8 cellular contexts compared by ENCODE assay signal in genomic region chr11:3165152-3165705, GRCh38. TPM values are rescaled to one million over a fixed set of nuclear protein-coding genes. Genes with fewer than 3 reads are reported as not detected.
DNase-seq lines count a peak whose midpoint lies in the region; ATAC-seq, FAIRE-seq and TF ChIP-seq lines count a peak whose summit lies in the region.

A gene with protein sequence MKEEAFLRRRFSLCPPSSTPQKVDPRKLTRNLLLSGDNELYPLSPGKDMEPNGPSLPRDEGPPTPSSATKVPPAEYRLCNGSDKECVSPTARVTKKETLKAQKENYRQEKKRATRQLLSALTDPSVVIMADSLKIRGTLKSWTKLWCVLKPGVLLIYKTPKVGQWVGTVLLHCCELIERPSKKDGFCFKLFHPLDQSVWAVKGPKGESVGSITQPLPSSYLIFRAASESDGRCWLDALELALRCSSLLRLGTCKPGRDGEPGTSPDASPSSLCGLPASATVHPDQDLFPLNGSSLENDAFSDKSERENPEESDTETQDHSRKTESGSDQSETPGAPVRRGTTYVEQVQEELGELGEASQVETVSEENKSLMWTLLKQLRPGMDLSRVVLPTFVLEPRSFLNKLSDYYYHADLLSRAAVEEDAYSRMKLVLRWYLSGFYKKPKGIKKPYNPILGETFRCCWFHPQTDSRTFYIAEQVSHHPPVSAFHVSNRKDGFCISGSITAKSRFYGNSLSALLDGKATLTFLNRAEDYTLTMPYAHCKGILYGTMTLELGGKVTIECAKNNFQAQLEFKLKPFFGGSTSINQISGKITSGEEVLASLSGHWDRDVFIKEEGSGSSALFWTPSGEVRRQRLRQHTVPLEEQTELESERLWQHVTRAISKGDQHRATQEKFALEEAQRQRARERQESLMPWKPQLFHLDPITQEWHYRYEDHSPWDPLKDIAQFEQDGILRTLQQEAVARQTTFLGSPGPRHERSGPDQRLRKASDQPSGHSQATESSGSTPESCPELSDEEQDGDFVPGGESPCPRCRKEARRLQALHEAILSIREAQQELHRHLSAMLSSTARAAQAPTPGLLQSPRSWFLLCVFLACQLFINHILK (minus strand): TSS chr11:3165310. CDS start chr11:3129148, 36,162 bp downstream.

- H3K27me3 Mint-ChIP-seq in progenitor cell of endocrine pancreas, result peaks cover 82% of the 10 kb centered on the region

- intact Hi-C loops in K562 (cut with micrococcal nuclease), result loop anchor here (10.0 kb wide), 1 partner anchor 50 kb away; no protein-coding TSS in a partner anchor
- intact Hi-C loops in aorta (cut with DNase I), result no loop called here

- no peak within 1 kb of the TSS for H3K27ac Mint-ChIP-seq in progenitor cell of endocrine pancreas

- H3K4me3 ChIP-seq in K562 (peak within 1 kb of the TSS; percentile 54), hepatocyte (peak within 1 kb of the TSS; percentile 83), aorta (ENCODE audit: low read length in 2 of 2) (peak within 1 kb of the TSS; percentile 80 to 86)

- POLR2A ChIA-PET in K562 (lab: Yijun Ruan, JAX), result interaction anchor here (0.8 to 1.2 kb wide), 3 partner anchors 9 to 16 kb away, joined by 3 to 4 read pairs (median 3); no protein-coding TSS in a partner anchor

- in situ Hi-C loops in K562 (cut with MboI), result no loop called here

- TF ChIP-seq RAD21 in K562 (CRISPR knock-in tag; conservative IDR thresholded peaks at IDR 0.05 in 1 of 2, IDR thresholded peaks at IDR 0.05 in 1 of 2), result no peak

- H3K4me2 ChIP-seq in K562 (ENCODE audit: insufficient read depth, low read length), result peak within 1 kb of the TSS; percentile 67
- H3K4me2 ChIP-seq in hepatocyte, result peak within 1 kb of the TSS; percentile 94

- DNase-seq in A172 (ENCODE audit: low spot score), result peak; percentile 25
- DNase-seq in HT-29 (ENCODE audit: low spot score), result peak; percentile 24
- peak in 3 of 5 experiments; percentile 15 to 35 (median 22) for DNase-seq in T-helper 2 cell
- DNase-seq in K562 (ENCODE audit: extremely low read depth in 1 of 4, low spot score in 3 of 4), result peak; percentile 81 to 89 (median 87)
- DNase-seq in hepatocyte (ENCODE audit: low spot score), result peak; percentile 83
- DNase-seq in progenitor cell of endocrine pancreas (ENCODE audit: low spot score, unreplicated experiment), result peak; percentile 55
- DNase-seq in aorta, result peak; percentile 87 to 93

- H3K27me3 ChIP-seq in K562 (ENCODE audit: control insufficient read depth in 2 of 2, insufficient read depth in 2 of 2, low read length in 2 of 2), result no peaks in the 10 kb centered on the region
- H3K27me3 ChIP-seq in hepatocyte, result peaks cover 35% of the 10 kb centered on the region
- no peaks in the 10 kb centered on the region for H3K27me3 ChIP-seq in aorta (ENCODE audit: control insufficient read depth in 1 of 2, insufficient read depth in 2 of 2, low read length in 1 of 2)

- WGBS in K562 (ENCODE audit: insufficient coverage, low coverage, missing lambda C conversion rate), result 1% methylated on average over 24 of the region's 63 CpGs
- WGBS in hepatocyte (ENCODE audit: low lambda C conversion rate, missing lambda C conversion rate), result 5% methylated on average over 34 of the region's 63 CpGs
- 1 to 2% methylated on average over 29 to 63 of the region's 63 CpGs for WGBS in aorta, 2 donors

- no peaks in the 10 kb centered on the region for H3K9me2 ChIP-seq in hepatocyte (replicated peaks; ENCODE audit: insufficient read depth)

- H3K9me3 ChIP-seq in K562 (replicated peaks; ENCODE audit: control insufficient read depth, insufficient read depth, low read depth, low read length) (no peaks in the 10 kb centered on the region), hepatocyte (ENCODE audit: low read depth) (no peaks in the 10 kb centered on the region), aorta (ENCODE audit: control insufficient read depth, low read length) (no peaks in the 10 kb centered on the region)

- no peaks in the 10 kb centered on the region for H3K36me3 Mint-ChIP-seq in progenitor cell of endocrine pancreas (ENCODE audit: insufficient read depth)

- H2AFZ ChIP-seq in K562 (ENCODE audit: low read depth, low read length) (peak within 1 kb of the TSS; percentile 83), hepatocyte (peak within 1 kb of the TSS; percentile 66)

- H3K79me2 ChIP-seq in K562 (ENCODE audit: control insufficient read depth, insufficient read depth, low read length), result peaks cover 32% of the 10 kb centered on the region
- H3K79me2 ChIP-seq in hepatocyte, result peaks cover 11% of the 10 kb centered on the region

- no peak for TF ChIP-seq POLR2A in K562 (conservative IDR thresholded peaks at IDR 0.05)

- CTCF ChIA-PET in K562 (lab: Yijun Ruan, JAX; ENCODE audit: low intra/inter-chr PET ratio), result no interaction called here

- peaks cover 3% of the 10 kb centered on the region for H3K9me1 ChIP-seq in K562 (ENCODE audit: control insufficient read depth, insufficient read depth, low read length)

- no peaks in the 10 kb centered on the region for H3K9me3 Mint-ChIP-seq in progenitor cell of endocrine pancreas (ENCODE audit: low read depth)

- H4K20me1 ChIP-seq in K562 (replicated peaks; ENCODE audit: control insufficient read depth, insufficient read depth, low read length) (peaks cover 20% of the 10 kb centered on the region), hepatocyte (ENCODE audit: insufficient read depth, poor library complexity, severe bottlenecking) (peaks cover 7% of the 10 kb centered on the region)

- FAIRE-seq in K562 (lab: Jason Lieb, UNC), result no peak

- ATAC-seq in K562 (peak; percentile 69), aorta (ENCODE audit: low FRiP score) (peak; percentile 36), GM21360 (IDR thresholded peaks at IDR 0.05; ENCODE audit: unreplicated experiment) (no peak)

- TF ChIP-seq CTCF in K562 (IDR thresholded peaks at IDR 0.05 in 2 of 3, conservative IDR thresholded peaks at IDR 0.05 in 1 of 3; ENCODE audit: insufficient read depth in 2 of 3, low read depth in 1 of 3, low read length in 3 of 3) (no peak), hepatocyte (IDR thresholded peaks at IDR 0.05; ENCODE audit: poor library complexity) (no peak), progenitor cell of endocrine pancreas (IDR thresholded peaks at IDR 0.05; ENCODE audit: unreplicated experiment) (no peak)

- H3K9ac ChIP-seq in K562 (ENCODE audit: insufficient read depth in 1 of 2, low read depth in 2 of 2, low read length in 2 of 2), result peak within 1 kb of the TSS; percentile 57 to 96

- no peak for TF ChIP-seq EP300 in K562 (IDR thresholded peaks at IDR 0.05; ENCODE audit: low read length)

- no peaks in the 10 kb centered on the region for H3K36me3 ChIP-seq in K562 (ENCODE audit: control insufficient read depth, insufficient read depth, low read length)
- no peaks in the 10 kb centered on the region for H3K36me3 ChIP-seq in hepatocyte (replicated peaks; ENCODE audit: insufficient read depth, low read depth)
- no peaks in the 10 kb centered on the region for H3K36me3 ChIP-seq in aorta (ENCODE audit: control insufficient read depth in 1 of 2, insufficient read depth in 2 of 2, low read length in 1 of 2)

- no TSS peak for BruUV-seq in K562 (replicated peaks; lab: Mats Ljungman, UMichigan)

- H3K4me1 Mint-ChIP-seq in progenitor cell of endocrine pancreas (ENCODE audit: low read depth), result peaks cover 6% of the 10 kb centered on the region

- H3K4me1 ChIP-seq in K562 (replicated peaks in 1 of 2; ENCODE audit: control insufficient read depth in 2 of 2, insufficient read depth in 2 of 2, low read length in 2 of 2), result peaks cover 40 to 87% of the 10 kb centered on the region in 2 experiments
- H3K4me1 ChIP-seq in hepatocyte (ENCODE audit: insufficient read depth), result no peaks in the 10 kb centered on the region
- no peaks in the 10 kb centered on the region for H3K4me1 ChIP-seq in aorta (ENCODE audit: control insufficient read depth in 1 of 2, insufficient read depth in 2 of 2, low read length in 2 of 2)

- peak within 1 kb of the TSS; percentile 52; the same call in 2 of the 3 replicates for H3K27ac ChIP-seq in K562 (ENCODE audit: extremely low read depth, low read depth, low read length)
- no peak within 1 kb of the TSS for H3K27ac ChIP-seq in hepatocyte
- peak within 1 kb of the TSS in 1 of 2 donors; percentile 54 for H3K27ac ChIP-seq in aorta (ENCODE audit: low read depth in 1 of 2, low read length in 2 of 2)

- H3K4me3 Mint-ChIP-seq in progenitor cell of endocrine pancreas (ENCODE audit: low read depth), result peak within 1 kb of the TSS; percentile 72

TF ChIP-seq in K562, 482 proteins besides CTCF, POLR2A, EP300 and RAD21 (continues in another document):
- peak in 2 of 3 experiments; percentile 39 to 73 for TF ChIP-seq YY1 (IDR thresholded peaks at IDR 0.05; ENCODE audit: borderline replicate concordance in 1 of 3, control insufficient read depth in 1 of 3, extremely low read depth in 1 of 3, insufficient read depth in 3 of 3, insufficient read length in 1 of 3, insufficient replicate concordance in 2 of 3, low read depth in 1 of 3, low read length in 2 of 3)

RNA-seq across cellular contexts. Expression of the gene that starts here (rescaled TPM):
- total RNA-seq in A172 (2014; rRNA removed; shearing (Covaris generic)), result 18.1 and 18.5 TPM in 2 replicates
- 93.1 and 106 TPM in 2 replicates for total RNA-seq in HT-29 (2014; rRNA removed; shearing (Covaris generic))
- 40.9 and 87.7 TPM in 2 replicates for total RNA-seq in K562 (2011; cell fraction: chromatin; rRNA removed; ENCODE audit: low replicate concordance)
- 31.7 and 40.8 TPM in 2 replicates for total RNA-seq in K562 (2011; cell fraction: nucleolus; rRNA removed)
- 28.2 and 35.2 TPM in 2 replicates for total RNA-seq in K562 (2011; cell fraction: nucleoplasm; rRNA removed)
- total RNA-seq in K562 (2014; rRNA removed) (6.6 and 8.0 TPM in 2 replicates), K562 (2014; rRNA removed; fragmentation: Illumina TruSeq; extraction: Trizol) (1.4 and 2.4 TPM in 2 replicates), K562 (2015; rRNA removed; fragmentation: Illumina TruSeq; extraction: Trizol) (6.4 and 6.5 TPM in 2 replicates), K562 (2021) (14.3 and 14.8 TPM in 2 replicates), hepatocyte (8.7 and 9.0 TPM in 2 replicates), progenitor cell of endocrine pancreas (11.9 and 13.3 TPM in 2 replicates), aorta (10 to 100 TPM; 64.1 to 69.1 TPM)
- polyA plus RNA-seq in K562 (2011; rRNA removed) (3.2 and 7.5 TPM in 2 replicates), K562 (2014; fragmentation: Illumina TruSeq; extraction: Trizol) (3.1 and 4.6 TPM in 2 replicates), K562 (2014; fragmentation: Nextera tagmentation; extraction: Ambion mirVana) (under 1 TPM; 0.06 to 0.10 TPM), K562 (2014; rRNA removed) (6.6 and 11.9 TPM in 2 replicates), hepatocyte (9.8 and 12.5 TPM in 2 replicates), aorta (10 to 100 TPM; 11.9 to 48.4 TPM)
- 3.8 and 6.2 TPM in 2 replicates for polyA plus RNA-seq in K562 (2011; cell fraction: cytosol; rRNA removed)
- 22.7 and 40.1 TPM in 2 replicates for polyA plus RNA-seq in K562 (2011; cell fraction: nucleus; rRNA removed)
- polyA plus RNA-seq in K562 (2012), result 7.8 and 10.2 TPM in 2 replicates
- polyA minus RNA-seq in K562 (2011; rRNA and poly(A)+ RNA removed), result 1.6 and 1.9 TPM in 2 replicates
- polyA minus RNA-seq in K562 (2011; cell fraction: cytosol; rRNA and poly(A)+ RNA removed), result 5.9 and 6.9 TPM in 2 replicates
- polyA minus RNA-seq in K562 (2011; cell fraction: nucleus; rRNA and poly(A)+ RNA removed), result 13.1 and 15.5 TPM in 2 replicates

Comparison
In these comparisons a context has a peak if more than half of its experiments do, and no peak if none do; other contexts are left out.
1. DNase-seq: peak in every context shown above with its lines; median percentile 90 in aorta; 87 in K562; 83 in hepatocyte; 55 in progenitor cell of endocrine pancreas; 25 in A172; 24 in HT-29; 22 in T-helper 2 cell.